11 cellular contexts compared by ENCODE assay signal in the genomic region with DNA sequence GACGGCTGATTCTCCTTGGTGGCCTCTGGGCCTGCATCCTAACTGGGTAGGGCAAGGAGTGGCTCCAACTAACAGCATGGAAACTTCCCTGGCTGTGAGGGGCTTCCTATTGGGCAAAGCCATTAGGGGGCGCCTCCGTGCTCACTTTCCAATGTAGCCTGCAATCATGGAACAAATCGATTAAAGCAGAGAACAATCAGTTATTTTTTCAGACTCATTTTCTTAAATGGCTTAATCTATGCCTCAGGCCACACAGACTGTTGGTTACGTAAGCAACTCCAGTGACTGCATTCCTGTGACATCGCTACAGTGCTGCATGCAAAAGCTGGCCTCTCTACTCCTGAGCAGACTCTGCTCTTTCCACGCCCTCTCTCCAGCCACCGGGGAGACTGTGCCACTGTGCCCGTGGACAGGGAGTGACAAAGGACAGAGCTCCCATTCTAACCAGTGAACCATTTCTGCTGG.
DNase-seq lines count a peak whose midpoint lies in the region; ATAC-seq, FAIRE-seq and TF ChIP-seq lines count a peak whose summit lies in the region.
"Had no signal": no experiment of that assay in that cellular context is flagged by ENCODE, and none has a peak within 500 bp of the region (broad histone marks: within the 10 kb centered on the region; RNA-seq: fewer than 3 reads in every experiment).

No MANE protein-coding gene starts in this region.

- peaks cover 2 to 3% of the 10 kb centered on the region in 2 donors for H3K9me3 Mint-ChIP-seq in activated T-cell treated with anti-CD3 and anti-CD28 coated beads, Interleukin-2, amount 50 U/mL, for 72 hours

- CTCF ChIA-PET in K562 (lab: Yijun Ruan, JAX; ENCODE audit: low intra/inter-chr PET ratio): no interaction called here

- no peaks in the 10 kb centered on the region for H3K79me2 ChIP-seq in K562 (ENCODE audit: control insufficient read depth, insufficient read depth, low read length)

- no peaks in the 10 kb centered on the region for H3K9me1 ChIP-seq in K562 (ENCODE audit: control insufficient read depth, insufficient read depth, low read length)

- no peak for TF ChIP-seq POLR2A in K562 (conservative IDR thresholded peaks at IDR 0.05)

- no peaks in the 10 kb centered on the region for H3K36me3 Mint-ChIP-seq in activated T-cell treated with anti-CD3 and anti-CD28 coated beads, Interleukin-2, amount 50 U/mL, for 72 hours (ENCODE audit: insufficient read depth in 2 of 2)
- H3K36me3 Mint-ChIP-seq: naive B cell had no signal

- H2AFZ ChIP-seq in K562 (ENCODE audit: low read depth, low read length): no peak overlapping the region

- no peak overlapping the region for H3K4me3 ChIP-seq in K562
- no peak overlapping the region for H3K4me3 ChIP-seq in kidney epithelial cell (ENCODE audit: low read depth, low read length)

- in situ Hi-C loops in K562 (cut with MboI): no loop called here

- ATAC-seq in K562: peak; percentile 47; the same call in 1 of the 3 replicates
- no peak for ATAC-seq in GM21619 (IDR thresholded peaks at IDR 0.05; ENCODE audit: unreplicated experiment)
- no peak for ATAC-seq in activated T-cell treated with anti-CD3 and anti-CD28 coated beads, Interleukin-2, amount 50 U/mL, for 72 hours (replicated peaks in 1 of 2)
- no peak for ATAC-seq in omental fat pad (ENCODE audit: low FRiP score)

- H3K9ac ChIP-seq in K562 (ENCODE audit: insufficient read depth in 1 of 2, low read depth in 2 of 2, low read length in 2 of 2): no peak overlapping the region

- H3K27me3 Mint-ChIP-seq in activated T-cell treated with anti-CD3 and anti-CD28 coated beads, Interleukin-2, amount 50 U/mL, for 72 hours (ENCODE audit: low read depth): peaks cover 26% of the 10 kb centered on the region

- H3K4me3 Mint-ChIP-seq in activated T-cell treated with anti-CD3 and anti-CD28 coated beads, Interleukin-2, amount 50 U/mL, for 72 hours: no peak overlapping the region

- H3K4me2 ChIP-seq in K562 (ENCODE audit: insufficient read depth, low read length): no peak overlapping the region

- H3K27ac Mint-ChIP-seq in activated T-cell treated with anti-CD3 and anti-CD28 coated beads, Interleukin-2, amount 50 U/mL, for 72 hours: no peak overlapping the region

- TF ChIP-seq RAD21 in K562 (CRISPR knock-in tag; conservative IDR thresholded peaks at IDR 0.05 in 1 of 2, IDR thresholded peaks at IDR 0.05 in 1 of 2): no peak

- intact Hi-C loops in K562 (cut with micrococcal nuclease): no loop called here

- DNase-seq in AML-193 (lab: John Stamatoyannopoulos, UW) (peak; percentile 8 to 24), HCEC 1CT (peak; percentile 39), K562 (ENCODE audit: extremely low read depth in 1 of 4, low spot score in 3 of 4) (no peak), kidney epithelial cell (ENCODE audit: low read depth) (no peak), omental fat pad (ENCODE audit: low spot score) (no peak)
- DNase-seq in activated T-cell treated with anti-CD3 and anti-CD28 coated beads, Interleukin-2, amount 50 U/mL, for 72 hours: no peak
- no peak for DNase-seq in stimulated activated naive CD4-positive, alpha-beta T cell (lab: John Stamatoyannopoulos, UW)
- DNase-seq: activated CD8-positive, alpha-beta memory T cell treated with anti-CD3 and anti-CD28 coated beads, Interleukin-2, amount 50 U/mL, for 4 hours; GDM1; naive B cell had no signal

- no peaks in the 10 kb centered on the region for H3K4me1 Mint-ChIP-seq in activated T-cell treated with anti-CD3 and anti-CD28 coated beads, Interleukin-2, amount 50 U/mL, for 72 hours (ENCODE audit: low read depth)
- H3K4me1 Mint-ChIP-seq: naive B cell had no signal

- BruUV-seq in K562 (replicated peaks; lab: Mats Ljungman, UMichigan): no TSS peak

- no peak overlapping the region for H3K27ac ChIP-seq in K562 (ENCODE audit: extremely low read depth, low read depth, low read length)

- H3K9me3 ChIP-seq in K562 (replicated peaks; ENCODE audit: control insufficient read depth, insufficient read depth, low read depth, low read length): no peaks in the 10 kb centered on the region

- POLR2A ChIA-PET in K562 (lab: Yijun Ruan, JAX): no interaction called here

- FAIRE-seq in K562 (lab: Jason Lieb, UNC): no peak

- no peaks in the 10 kb centered on the region for H3K27me3 ChIP-seq in K562 (ENCODE audit: control insufficient read depth in 2 of 2, insufficient read depth in 2 of 2, low read length in 2 of 2)
- H3K27me3 ChIP-seq in kidney epithelial cell (ENCODE audit: control insufficient read depth, insufficient read depth, low read length): no peaks in the 10 kb centered on the region

- TF ChIP-seq CTCF in K562 (IDR thresholded peaks at IDR 0.05 in 2 of 3, conservative IDR thresholded peaks at IDR 0.05 in 1 of 3; ENCODE audit: insufficient read depth in 2 of 3, low read depth in 1 of 3, low read length in 3 of 3): peak in 2 of 3 experiments; percentile 33 to 37; a peak in 3 of 6 replicates
- peak; percentile 14 for TF ChIP-seq CTCF in kidney epithelial cell (IDR thresholded peaks at IDR 0.05; ENCODE audit: insufficient read depth, low read length, poor library complexity, severe bottlenecking)
- no peak for TF ChIP-seq CTCF in omental fat pad (IDR thresholded peaks at IDR 0.05)

- H3K36me3 ChIP-seq in K562 (ENCODE audit: control insufficient read depth, insufficient read depth, low read length): no peaks in the 10 kb centered on the region
- H3K36me3 ChIP-seq in kidney epithelial cell (ENCODE audit: control insufficient read depth, insufficient read depth, low read length): no peaks in the 10 kb centered on the region

- no peaks in the 10 kb centered on the region for H4K20me1 ChIP-seq in K562 (replicated peaks; ENCODE audit: control insufficient read depth, insufficient read depth, low read length)

- WGBS in K562 (ENCODE audit: insufficient coverage, low coverage, missing lambda C conversion rate): 4% methylated on average over 9 of the region's 9 CpGs

- TF ChIP-seq EP300 in K562 (IDR thresholded peaks at IDR 0.05; ENCODE audit: low read length): no peak

- no peaks in the 10 kb centered on the region for H3K4me1 ChIP-seq in K562 (replicated peaks in 1 of 2; ENCODE audit: control insufficient read depth in 2 of 2, insufficient read depth in 2 of 2, low read length in 2 of 2)

TF ChIP-seq in K562, 482 proteins besides CTCF, POLR2A, EP300 and RAD21 (continues in another document):
- TF ChIP-seq ZNF589 (CRISPR knock-in tag; IDR thresholded peaks at IDR 0.05; ENCODE audit: low read depth): no peak
- no peak for TF ChIP-seq BMI1 (IDR thresholded peaks at IDR 0.05; ENCODE audit: low read length)
- TF ChIP-seq STAG1 (CRISPR knock-in tag; IDR thresholded peaks at IDR 0.05; ENCODE audit: borderline replicate concordance): no peak
- TF ChIP-seq ZFP30 (CRISPR knock-in tag; IDR thresholded peaks at IDR 0.05; ENCODE audit: borderline replicate concordance): no peak
- TF ChIP-seq POLR2AphosphoS5 (IDR thresholded peaks at IDR 0.05; ENCODE audit: control insufficient read depth, insufficient read depth, low read depth, low read length): no peak
- no peak for TF ChIP-seq EGR1 (conservative IDR thresholded peaks at IDR 0.05)
- no peak for TF ChIP-seq ZNF696 (CRISPR knock-in tag; conservative IDR thresholded peaks at IDR 0.05)
- no peak for TF ChIP-seq RFX5 (IDR thresholded peaks at IDR 0.05; ENCODE audit: low read depth, low read length)
- TF ChIP-seq ZNF280A (IDR thresholded peaks at IDR 0.05; ENCODE audit: low read depth, partially characterized antibody): no peak
- TF ChIP-seq SIX5 (IDR thresholded peaks at IDR 0.05; ENCODE audit: borderline replicate concordance in 1 of 2, insufficient read depth in 1 of 2, low read depth in 1 of 2, low read length in 2 of 2): no peak
- no peak for TF ChIP-seq TAF9B (IDR thresholded peaks at IDR 0.05; ENCODE audit: partially characterized antibody)

Comparison
In these comparisons a context has a peak if more than half of its experiments do, and no peak if none do; other contexts are left out.
1. DNase-seq: peak in AML-193 (2 of 2) and HCEC 1CT (single experiment); none in K562 (0 of 4), kidney epithelial cell (single experiment), activated T-cell treated with anti-CD3 and anti-CD28 coated beads, Interleukin-2, amount 50 U/mL, for 72 hours (0 of 2), omental fat pad (single experiment) and stimulated activated naive CD4-positive, alpha-beta T cell (0 of 6).
2. CTCF ChIP-seq: peak in K562 (2 of 3) and kidney epithelial cell (single experiment); none in omental fat pad (0 of 3).